In genomic region chr13:65202845-65203244, GRCh38 we compare ENCODE assay signal across 8 cellular contexts.
DNase-seq lines count a peak whose midpoint lies in the region; ATAC-seq and TF ChIP-seq lines count a peak whose summit lies in the region.
"Not testable (repeated sequence)": the region's sequence is repeated elsewhere in the genome, so short reads cannot be mapped to it uniquely, and the experiment has no call there.

No MANE protein-coding gene starts in this region.

- WGBS in GM23248 (ENCODE audit: low coverage in 1 of 2, low lambda C conversion rate in 2 of 2, missing lambda C conversion rate in 2 of 2), 2 experiments, result 33 to 41% methylated on average over 2 of the region's 2 CpGs

- TF ChIP-seq CTCF in AG04450 (IDR thresholded peaks at IDR 0.05; ENCODE audit: low read depth, low read length), result 0 out of 2 replicates have a peak, but pooled peaks have one; percentile 5
- peak; percentile 16 for TF ChIP-seq CTCF in GM10248 (IDR thresholded peaks at IDR 0.05; ENCODE audit: control extremely low read depth, extremely low read depth, low read depth, missing control alignments)
- peak; percentile 27; the same call in 1 of the 2 replicates for TF ChIP-seq CTCF in OCI-LY1 (IDR thresholded peaks at IDR 0.05; ENCODE audit: low read length)
- TF ChIP-seq CTCF in choroid plexus epithelial cell (conservative IDR thresholded peaks at IDR 0.05; ENCODE audit: low read depth, low read length), result peak; percentile 46

- not testable (repeated sequence) for H3K4me1 ChIP-seq in GM23248 (ENCODE audit: insufficient read depth); OCI-LY1 (ENCODE audit: insufficient read depth, low read length, severe bottlenecking)

- not testable (repeated sequence) for H3K27me3 ChIP-seq in AG04450 (ENCODE audit: control insufficient read depth, insufficient read depth, low read length); GM23248 (replicated peaks; ENCODE audit: insufficient read depth); OCI-LY1 (ENCODE audit: insufficient read depth, low read length)

- not testable (repeated sequence) for H3K9ac ChIP-seq in GM23248; OCI-LY1 (ENCODE audit: low read length)

- H3K36me3 ChIP-seq in GM23248 (ENCODE audit: low read depth); OCI-LY1 (ENCODE audit: insufficient read depth, low read length): not testable (repeated sequence)

- H3K4me2 ChIP-seq in GM23248 (ENCODE audit: unreplicated experiment); OCI-LY1 (ENCODE audit: low read length): not testable (repeated sequence)

- H2AFZ ChIP-seq in GM23248; OCI-LY1 (ENCODE audit: low read length): not testable (repeated sequence)

- in situ Hi-C loops in GM23248 (cut with MboI), result not testable (repeated sequence)

- not testable (repeated sequence) for DNase-seq in AG04450 (ENCODE audit: low read depth, low spot score); GM10248 (ENCODE audit: extremely low spot score); left lobe of liver (ENCODE audit: low spot score)
- DNase-seq in GM23248 (peak; percentile 10), UCSD-AML1 (lab: John Stamatoyannopoulos, UW; ENCODE audit: unreplicated experiment) (peak; percentile 17), choroid plexus epithelial cell (ENCODE audit: low read depth) (peak; percentile 10)

- H3K4me3 ChIP-seq in AG04450 (ENCODE audit: low read depth, low read length); GM23248; OCI-LY1 (ENCODE audit: low read depth, low read length, poor library complexity, severe bottlenecking); choroid plexus epithelial cell (ENCODE audit: low read depth, low read length): not testable (repeated sequence)

- not testable (repeated sequence) for H3K9me2 ChIP-seq in GM23248 (ENCODE audit: insufficient read depth); OCI-LY1 (ENCODE audit: low read depth, low read length)

- CTCF ChIA-PET in AG04450 (lab: Charles Lee); GM10248 (lab: Yijun Ruan, JAX): not testable (repeated sequence)

- H3K27ac ChIP-seq in AG04450 (ENCODE audit: low read depth, low read length); GM23248; OCI-LY1 (ENCODE audit: low read depth, low read length, poor library complexity, severe bottlenecking): not testable (repeated sequence)

- TF ChIP-seq EP300 in Ishikawa (IDR thresholded peaks at IDR 0.05; ENCODE audit: borderline replicate concordance), result not testable (repeated sequence)

- not testable (repeated sequence) for H4K20me1 ChIP-seq in GM23248 (ENCODE audit: insufficient read depth); OCI-LY1 (ENCODE audit: insufficient read depth, low read length)

- POLR2A ChIA-PET in AG04450 (lab: Yijun Ruan, JAX); GM10248 (lab: Yijun Ruan, JAX): not testable (repeated sequence)

- not testable (repeated sequence) for H3F3A ChIP-seq in GM23248 (ENCODE audit: insufficient read depth); OCI-LY1 (ENCODE audit: insufficient read depth, low read length)

- H3K79me2 ChIP-seq in GM23248 (ENCODE audit: insufficient read depth); OCI-LY1 (ENCODE audit: insufficient read depth, low read length): not testable (repeated sequence)

- H3K9me3 ChIP-seq in AG04450 (ENCODE audit: control insufficient read depth, insufficient read depth, low read length); GM23248 (ENCODE audit: low read depth): not testable (repeated sequence)
- H3K9me3 ChIP-seq in OCI-LY1 (ENCODE audit: low read length), result peaks cover 13% of the 10 kb centered on the region

- peak; percentile 43 for TF ChIP-seq RAD21 in Ishikawa (IDR thresholded peaks at IDR 0.05; ENCODE audit: low read depth)

- peak; percentile 63 for ATAC-seq in left lobe of liver
